In the genomic region with DNA sequence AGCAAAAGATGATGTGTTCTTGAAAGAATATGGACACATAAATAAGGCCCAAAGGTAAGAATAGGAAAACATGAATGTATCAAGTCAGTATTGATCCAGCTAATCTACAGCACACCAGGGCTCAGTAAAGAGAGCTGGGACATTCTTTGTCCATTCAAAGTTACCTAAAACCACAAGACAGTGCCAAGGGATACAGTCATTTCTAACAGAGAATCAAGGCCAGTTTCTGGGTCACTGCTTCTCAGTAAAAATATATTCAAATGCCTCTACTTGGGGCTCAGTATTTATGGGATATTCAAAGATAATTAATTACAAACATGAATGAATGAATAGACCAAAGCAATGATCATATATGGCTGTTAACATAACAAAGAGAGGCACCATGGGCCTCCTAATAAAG, we compare ENCODE assay signal across 13 cellular contexts. TPM values are rescaled to one million over a fixed set of nuclear protein-coding genes. Genes with fewer than 3 reads are reported as not detected.
DNase-seq lines count a peak whose midpoint lies in the region; ATAC-seq and TF ChIP-seq lines count a peak whose summit lies in the region.
"Had no signal": no experiment of that assay in that cellular context is flagged by ENCODE, and none has a peak within 500 bp of the region (broad histone marks: within the 10 kb centered on the region; RNA-seq: fewer than 3 reads in every experiment).

No MANE protein-coding gene starts in this region.

- H3K27ac Mint-ChIP-seq in activated CD4-positive, alpha-beta T cell treated with anti-CD3 and anti-CD28 coated beads, Interleukin-2, amount 10 ng/mL, durations not matched to agents 24 days and 14 days, result peak overlapping the region; percentile 76
- H3K27ac Mint-ChIP-seq in endodermal cell, result no peak overlapping the region
- H3K27ac Mint-ChIP-seq in stimulated activated effector memory CD8-positive, alpha-beta T cell treated with anti-CD3 and anti-CD28 coated beads, Interleukin-12 subunit alpha, Interleukin-12 subunit beta, amount 100 ng/mL, for 72 hours, result peak overlapping the region; percentile 57

- H3K27ac ChIP-seq in OCI-LY1 (ENCODE audit: low read depth, low read length, poor library complexity, severe bottlenecking) (peak overlapping the region; percentile 61), endodermal cell (ENCODE audit: low read depth, low read length) (peak overlapping the region; percentile 9)
- H3K27ac ChIP-seq: psoas muscle had no signal

- no peaks in the 10 kb centered on the region for H3K27me3 ChIP-seq in OCI-LY1 (ENCODE audit: insufficient read depth, low read length)
- H3K27me3 ChIP-seq in endodermal cell (ENCODE audit: control insufficient read depth, insufficient read depth, low read length, poor library complexity, severe bottlenecking), result no peaks in the 10 kb centered on the region
- H3K27me3 ChIP-seq: upper lobe of left lung had no signal

- no peak overlapping the region for H3K4me2 ChIP-seq in OCI-LY1 (ENCODE audit: low read length)

- peaks cover 20% of the 10 kb centered on the region for H3K79me2 ChIP-seq in OCI-LY1 (ENCODE audit: insufficient read depth, low read length)

- H3K36me3 Mint-ChIP-seq in activated CD4-positive, alpha-beta T cell treated with anti-CD3 and anti-CD28 coated beads, Interleukin-2, amount 10 ng/mL, durations not matched to agents 24 days and 14 days (ENCODE audit: low read depth), result peaks cover 39% of the 10 kb centered on the region
- peaks cover 55% of the 10 kb centered on the region for H3K36me3 Mint-ChIP-seq in endodermal cell (ENCODE audit: low read depth)
- peaks cover 42% of the 10 kb centered on the region for H3K36me3 Mint-ChIP-seq in stimulated activated effector memory CD8-positive, alpha-beta T cell treated with anti-CD3 and anti-CD28 coated beads, Interleukin-12 subunit alpha, Interleukin-12 subunit beta, amount 100 ng/mL, for 72 hours

- H3K4me1 Mint-ChIP-seq in activated CD4-positive, alpha-beta T cell treated with anti-CD3 and anti-CD28 coated beads, Interleukin-2, amount 10 ng/mL, durations not matched to agents 24 days and 14 days, result peaks cover 48% of the 10 kb centered on the region
- H3K4me1 Mint-ChIP-seq in endodermal cell, result peaks cover 50% of the 10 kb centered on the region
- H3K4me1 Mint-ChIP-seq in stimulated activated effector memory CD8-positive, alpha-beta T cell treated with anti-CD3 and anti-CD28 coated beads, Interleukin-12 subunit alpha, Interleukin-12 subunit beta, amount 100 ng/mL, for 72 hours, result peaks cover 48% of the 10 kb centered on the region

- no peak overlapping the region for H3K4me3 Mint-ChIP-seq in activated CD4-positive, alpha-beta T cell treated with anti-CD3 and anti-CD28 coated beads, Interleukin-2, amount 10 ng/mL, durations not matched to agents 24 days and 14 days
- H3K4me3 Mint-ChIP-seq in endodermal cell, result no peak overlapping the region
- H3K4me3 Mint-ChIP-seq in stimulated activated effector memory CD8-positive, alpha-beta T cell treated with anti-CD3 and anti-CD28 coated beads, Interleukin-12 subunit alpha, Interleukin-12 subunit beta, amount 100 ng/mL, for 72 hours, result peak overlapping the region; percentile 14

- H3K4me3 ChIP-seq in OCI-LY1 (ENCODE audit: low read depth, low read length, poor library complexity, severe bottlenecking) (no peak overlapping the region), endodermal cell (ENCODE audit: low read length) (no peak overlapping the region)
- H3K4me3 ChIP-seq: psoas muscle, upper lobe of left lung had no signal

- H3K9me3 Mint-ChIP-seq in activated CD4-positive, alpha-beta T cell treated with anti-CD3 and anti-CD28 coated beads, Interleukin-2, amount 10 ng/mL, durations not matched to agents 24 days and 14 days, result no peaks in the 10 kb centered on the region
- H3K9me3 Mint-ChIP-seq in endodermal cell, result peaks cover 5% of the 10 kb centered on the region
- H3K9me3 Mint-ChIP-seq in stimulated activated effector memory CD8-positive, alpha-beta T cell treated with anti-CD3 and anti-CD28 coated beads, Interleukin-12 subunit alpha, Interleukin-12 subunit beta, amount 100 ng/mL, for 72 hours, result no peaks in the 10 kb centered on the region

- H2AFZ ChIP-seq in OCI-LY1 (ENCODE audit: low read length), result no peak overlapping the region

- no peaks in the 10 kb centered on the region for H3F3A ChIP-seq in OCI-LY1 (ENCODE audit: insufficient read depth, low read length)

- H3K36me3 ChIP-seq in OCI-LY1 (ENCODE audit: insufficient read depth, low read length), result peaks cover 26% of the 10 kb centered on the region
- peaks cover 48% of the 10 kb centered on the region for H3K36me3 ChIP-seq in endodermal cell (ENCODE audit: control insufficient read depth, insufficient read depth, low read length)

- H3K9me2 ChIP-seq in OCI-LY1 (ENCODE audit: low read depth, low read length), result no peaks in the 10 kb centered on the region

- no peak for DNase-seq in activated CD4-positive, alpha-beta T cell treated with anti-CD3 and anti-CD28 coated beads, Interleukin-2, amount 10 ng/mL, durations not matched to agents 24 days and 14 days
- no peak for DNase-seq in activated CD4-positive, alpha-beta T cell treated with anti-CD3 and anti-CD28 coated beads, Interleukin-2, amount 50 U/mL, for 1 hour
- no peak for DNase-seq in endodermal cell
- DNase-seq in stimulated activated effector memory CD8-positive, alpha-beta T cell treated with anti-CD3 and anti-CD28 coated beads, Interleukin-12 subunit alpha, Interleukin-12 subunit beta, amount 100 ng/mL, for 72 hours (ENCODE audit: low spot score in 2 of 2), result no peak
- DNase-seq in SW 1271 (lab: John Stamatoyannopoulos, UW), result no peak
- no peak for DNase-seq in HuH-7 (ENCODE audit: low spot score)
- DNase-seq in HK-2 (ENCODE audit: unreplicated experiment), result no peak
- DNase-seq: NCI-H1105, psoas muscle, upper lobe of left lung had no signal

- H3K9ac ChIP-seq in OCI-LY1 (ENCODE audit: low read length), result no peak overlapping the region
- H3K9ac ChIP-seq in endodermal cell (ENCODE audit: extremely low read depth, low read length, poor library complexity, severe bottlenecking), result no peak overlapping the region

- H3K27me3 Mint-ChIP-seq in activated CD4-positive, alpha-beta T cell treated with anti-CD3 and anti-CD28 coated beads, Interleukin-2, amount 10 ng/mL, durations not matched to agents 24 days and 14 days, result no peaks in the 10 kb centered on the region
- no peaks in the 10 kb centered on the region for H3K27me3 Mint-ChIP-seq in endodermal cell (ENCODE audit: insufficient read depth)

- intact Hi-C loops in activated CD4-positive, alpha-beta T cell treated with anti-CD3 and anti-CD28 coated beads, Interleukin-2, amount 10 ng/mL, durations not matched to agents 24 days and 14 days (cut with micrococcal nuclease), result loop anchor here (2.0 kb wide), 1 partner anchor 105 kb away; no protein-coding TSS in a partner anchor

- H3K9me3 ChIP-seq in OCI-LY1 (ENCODE audit: low read length) (no peaks in the 10 kb centered on the region), endodermal cell (ENCODE audit: control insufficient read depth, low read length) (peaks cover 11% of the 10 kb centered on the region)
- H3K9me3 ChIP-seq: psoas muscle, upper lobe of left lung had no signal

- H3K4me1 ChIP-seq in OCI-LY1 (ENCODE audit: insufficient read depth, low read length, severe bottlenecking), result peaks cover 55% of the 10 kb centered on the region
- peaks cover 23% of the 10 kb centered on the region for H3K4me1 ChIP-seq in endodermal cell (ENCODE audit: control insufficient read depth, insufficient read depth, low read length)

- no peaks in the 10 kb centered on the region for H4K20me1 ChIP-seq in OCI-LY1 (ENCODE audit: insufficient read depth, low read length)

- TF ChIP-seq CTCF in OCI-LY1 (IDR thresholded peaks at IDR 0.05; ENCODE audit: low read length) (no peak), endodermal cell (conservative IDR thresholded peaks at IDR 0.05) (no peak)

- ATAC-seq in stimulated activated effector memory CD8-positive, alpha-beta T cell treated with anti-CD3 and anti-CD28 coated beads, Interleukin-12 subunit alpha, Interleukin-12 subunit beta, amount 100 ng/mL, for 72 hours, result no peak
- ATAC-seq: HCT116, left lobe of liver, psoas muscle had no signal

RNA-seq across cellular contexts. Expression of gene MTMR12, which starts 35.0 kb away (rescaled TPM):
- 26.5 and 29.8 TPM in 2 replicates for total RNA-seq in activated CD4-positive, alpha-beta T cell treated with anti-CD3 and anti-CD28 coated beads, Interleukin-2, amount 10 ng/mL, durations not matched to agents 24 days and 14 days
- total RNA-seq in endodermal cell, result 10 to 100 TPM; 32.7 to 33.3 TPM
- 24.2 TPM for polyA plus RNA-seq in endodermal cell (2013, experiment 1 of 2)
- 22.1 TPM for polyA plus RNA-seq in endodermal cell (2013, experiment 2 of 2)
